ENCODE assay signal across 1 cellular context in genomic region chr12:50572275-50572674, GRCh38.
TF ChIP-seq lines count a peak whose summit lies in the region.

No MANE protein-coding gene starts in this region.

TF ChIP-seq in HepG2, 621 proteins besides CTCF, POLR2A, EP300 and RAD21 (continued from another document and continues in another):
- TF ChIP-seq SETDB1 (CRISPR knock-in tag; IDR thresholded peaks at IDR 0.05; ENCODE audit: borderline replicate concordance) (no peak), MXI1 (IDR thresholded peaks at IDR 0.05; ENCODE audit: borderline replicate concordance, low read depth, low read length) (no peak), RFXAP (CRISPR knock-in tag; IDR thresholded peaks at IDR 0.05; ENCODE audit: borderline replicate concordance) (no peak), ZNF691 (CRISPR knock-in tag; IDR thresholded peaks at IDR 0.05; ENCODE audit: borderline replicate concordance, low read depth) (no peak), PATZ1 (CRISPR knock-in tag; IDR thresholded peaks at IDR 0.05) (0 out of 2 replicates have a peak, but pooled peaks have one; percentile 28), SAP130 (CRISPR knock-in tag; IDR thresholded peaks at IDR 0.05; ENCODE audit: low read depth) (peak; percentile 52), KMT2A (CRISPR knock-in tag; IDR thresholded peaks at IDR 0.05) (0 out of 2 replicates have a peak, but pooled peaks have one; percentile 29), ZNF350 (CRISPR knock-in tag; IDR thresholded peaks at IDR 0.05; ENCODE audit: borderline replicate concordance, low read depth) (no peak), ZNF503 (CRISPR knock-in tag; IDR thresholded peaks at IDR 0.05) (no peak), RBAK (CRISPR knock-in tag; IDR thresholded peaks at IDR 0.05) (no peak), ZNF879 (CRISPR knock-in tag; IDR thresholded peaks at IDR 0.05) (no peak), MZF1 (CRISPR knock-in tag; IDR thresholded peaks at IDR 0.05; ENCODE audit: borderline replicate concordance) (no peak), CSRNP1 (CRISPR knock-in tag; IDR thresholded peaks at IDR 0.05) (no peak), ZNF564 (CRISPR knock-in tag; IDR thresholded peaks at IDR 0.05) (no peak), CEBPZ (IDR thresholded peaks at IDR 0.05; ENCODE audit: low read length) (no peak), RBM39 (IDR thresholded peaks at IDR 0.05; ENCODE audit: low read depth, low read length, poor library complexity, severe bottlenecking) (no peak), XBP1 (CRISPR knock-in tag; IDR thresholded peaks at IDR 0.05) (no peak), ARID3A (IDR thresholded peaks at IDR 0.05; ENCODE audit: low read depth, low read length) (no peak), CSRNP2 (CRISPR knock-in tag; conservative IDR thresholded peaks at IDR 0.05; ENCODE audit: low read depth) (no peak), KLF12 (CRISPR knock-in tag; IDR thresholded peaks at IDR 0.05; ENCODE audit: borderline replicate concordance) (no peak), ZNF619 (CRISPR knock-in tag; IDR thresholded peaks at IDR 0.05) (no peak), ZNF660 (CRISPR knock-in tag; IDR thresholded peaks at IDR 0.05; ENCODE audit: borderline replicate concordance, low read depth) (no peak), U2AF1 (optimal IDR thresholded peaks at IDR 0.05; ENCODE audit: low read depth, low read length) (no peak), ZNF446 (CRISPR knock-in tag; IDR thresholded peaks at IDR 0.05) (no peak), NFE2 (CRISPR knock-in tag; IDR thresholded peaks at IDR 0.05) (no peak), JUNB (CRISPR knock-in tag; IDR thresholded peaks at IDR 0.05; ENCODE audit: borderline replicate concordance) (no peak), SALL1 (CRISPR knock-in tag; IDR thresholded peaks at IDR 0.05) (no peak; the same call in 1 of the 2 replicates), MXD4 (CRISPR knock-in tag; IDR thresholded peaks at IDR 0.05) (no peak), EEA1 (CRISPR knock-in tag; IDR thresholded peaks at IDR 0.05; ENCODE audit: borderline replicate concordance) (no peak), ZNF572 (CRISPR knock-in tag; IDR thresholded peaks at IDR 0.05) (no peak), ZNF580 (CRISPR knock-in tag; IDR thresholded peaks at IDR 0.05; ENCODE audit: borderline replicate concordance, low read depth) (no peak), ZZZ3 (CRISPR knock-in tag; IDR thresholded peaks at IDR 0.05; ENCODE audit: borderline replicate concordance) (no peak), ZNF12 (CRISPR knock-in tag; IDR thresholded peaks at IDR 0.05) (peak; percentile 68), ZNF550 (CRISPR knock-in tag; IDR thresholded peaks at IDR 0.05; ENCODE audit: borderline replicate concordance) (no peak), ZNF143 (CRISPR knock-in tag; IDR thresholded peaks at IDR 0.05) (no peak), MIER2 (CRISPR knock-in tag; IDR thresholded peaks at IDR 0.05) (no peak), TCF12 (IDR thresholded peaks at IDR 0.05) (no peak), TCF12 (CRISPR knock-in tag; IDR thresholded peaks at IDR 0.05) (no peak), ZNF280D (CRISPR knock-in tag; IDR thresholded peaks at IDR 0.05) (no peak), GFI1 (CRISPR knock-in tag; IDR thresholded peaks at IDR 0.05; ENCODE audit: borderline replicate concordance) (0 out of 2 replicates have a peak, but pooled peaks have one; percentile 15), ZFYVE20 (CRISPR knock-in tag; IDR thresholded peaks at IDR 0.05; ENCODE audit: borderline replicate concordance, low read depth) (no peak), MBNL3 (CRISPR knock-in tag; conservative IDR thresholded peaks at IDR 0.05) (no peak), KAT8 (CRISPR knock-in tag; IDR thresholded peaks at IDR 0.05) (0 out of 2 replicates have a peak, but pooled peaks have one; percentile 25), CBX5 (CRISPR knock-in tag; IDR thresholded peaks at IDR 0.05; ENCODE audit: borderline replicate concordance) (no peak), ZUFSP (CRISPR knock-in tag; IDR thresholded peaks at IDR 0.05; ENCODE audit: borderline replicate concordance) (no peak)
